Comparison of ENCODE assay signal across 8 cellular contexts in genomic region chr20:62182469-62183425, GRCh38. TPM values are rescaled to one million over a fixed set of nuclear protein-coding genes. Genes with fewer than 3 reads are reported as not detected.
DNase-seq lines count a peak whose midpoint lies in the region; ATAC-seq and TF ChIP-seq lines count a peak whose summit lies in the region.

Gene MTG2, plus strand, starts transcription at chr20:62183028. Its CDS starts 10,393 bp downstream, at chr20:62193421.

- no peaks in the 10 kb centered on the region for H3K27me3 Mint-ChIP-seq in activated naive CD8-positive, alpha-beta T cell
- H3K27me3 Mint-ChIP-seq in glutamatergic neuron (ENCODE audit: unreplicated experiment), result peaks cover 2% of the 10 kb centered on the region

- H3K27ac ChIP-seq in osteoblast (ENCODE audit: low read depth, low read length), result peak within 1 kb of the TSS; percentile 95
- H3K27ac ChIP-seq in testis, result peak within 1 kb of the TSS; percentile 87

- H3K27ac Mint-ChIP-seq in activated naive CD8-positive, alpha-beta T cell, result peak within 1 kb of the TSS; percentile 93
- peak within 1 kb of the TSS; percentile 85 for H3K27ac Mint-ChIP-seq in glutamatergic neuron (ENCODE audit: unreplicated experiment)

- TF ChIP-seq POLR2A in GM10847 (IDR thresholded peaks at IDR 0.05; ENCODE audit: extremely low read depth, insufficient read length), result peak; percentile 98
- peak; percentile 33 for TF ChIP-seq POLR2A in testis (IDR thresholded peaks at IDR 0.05)

- DNase-seq in NCI-H1105 treated with DMSO at 0.1 percent for 48 hours (lab: John Stamatoyannopoulos, UW), result peak; percentile 94
- peak; percentile 95 for DNase-seq in SKM-1 treated with dmso at 0.1 percent for 144 hours (lab: John Stamatoyannopoulos, UW; ENCODE audit: unreplicated experiment)
- peak; percentile 96 for DNase-seq in glutamatergic neuron
- DNase-seq in osteoblast (ENCODE audit: insufficient read length, low spot score, missing footprints), result peak; percentile 100
- peak; percentile 96 for DNase-seq in testis

- TF ChIP-seq CTCF in glutamatergic neuron (IDR thresholded peaks at IDR 0.05; ENCODE audit: partially characterized antibody, unreplicated experiment), result no peak
- TF ChIP-seq CTCF in osteoblast (IDR thresholded peaks at IDR 0.05; ENCODE audit: extremely low read depth, low read depth, low read length), result no peak
- peak in 1 of 3 experiments; percentile 13 for TF ChIP-seq CTCF in testis (IDR thresholded peaks at IDR 0.05)

- peaks cover 37% of the 10 kb centered on the region for H3K4me1 Mint-ChIP-seq in activated naive CD8-positive, alpha-beta T cell (ENCODE audit: low read depth)
- peaks cover 15% of the 10 kb centered on the region for H3K4me1 Mint-ChIP-seq in glutamatergic neuron (ENCODE audit: low read depth, unreplicated experiment)

- intact Hi-C loops in testis (cut with DNase I; ENCODE audit: low total_unique reads), result no loop called here

- peaks cover 49% of the 10 kb centered on the region for H3K79me2 ChIP-seq in osteoblast (ENCODE audit: insufficient read depth, low read length)

- H3K36me3 ChIP-seq in osteoblast (ENCODE audit: insufficient read depth, low read length) (peaks cover 9% of the 10 kb centered on the region), testis (ENCODE audit: low read depth, missing control alignments) (no peaks in the 10 kb centered on the region)

- H3K4me3 Mint-ChIP-seq in activated naive CD8-positive, alpha-beta T cell, result peak within 1 kb of the TSS; percentile 95
- peak within 1 kb of the TSS; percentile 96 for H3K4me3 Mint-ChIP-seq in glutamatergic neuron (ENCODE audit: unreplicated experiment)

- H4K20me1 ChIP-seq in osteoblast (ENCODE audit: insufficient read depth, low read length), result peaks cover 2% of the 10 kb centered on the region

- WGBS in testis, 2 donors, result 0 to 1% methylated on average over 25 to 96 of the region's 96 CpGs

- peak within 1 kb of the TSS; percentile 100 for H3K4me2 ChIP-seq in osteoblast (ENCODE audit: insufficient read depth, low read length)

- H3K9me3 ChIP-seq in osteoblast (ENCODE audit: low read depth, low read length) (no peaks in the 10 kb centered on the region), testis (no peaks in the 10 kb centered on the region)

- no peaks in the 10 kb centered on the region for H3K36me3 Mint-ChIP-seq in activated naive CD8-positive, alpha-beta T cell
- no peaks in the 10 kb centered on the region for H3K36me3 Mint-ChIP-seq in glutamatergic neuron (ENCODE audit: unreplicated experiment)

- peak; percentile 95 for ATAC-seq in HG02678 (IDR thresholded peaks at IDR 0.05; ENCODE audit: unreplicated experiment)

- peak within 1 kb of the TSS; percentile 88 for H2AFZ ChIP-seq in osteoblast (ENCODE audit: low read length)

- H3K4me3 ChIP-seq in osteoblast (ENCODE audit: insufficient read depth, low read length) (peak within 1 kb of the TSS; percentile 92), testis (peak within 1 kb of the TSS; percentile 93 to 97)

- H3K4me1 ChIP-seq in osteoblast (ENCODE audit: insufficient read depth, low read length) (peaks cover 19% of the 10 kb centered on the region), testis (peaks cover 23% of the 10 kb centered on the region)

- no peaks in the 10 kb centered on the region for H3K9me3 Mint-ChIP-seq in activated naive CD8-positive, alpha-beta T cell (ENCODE audit: low read depth)
- peaks cover 4% of the 10 kb centered on the region for H3K9me3 Mint-ChIP-seq in glutamatergic neuron (ENCODE audit: unreplicated experiment)

- no peaks in the 10 kb centered on the region for H3K27me3 ChIP-seq in osteoblast (ENCODE audit: insufficient read depth, low read length)
- no peaks in the 10 kb centered on the region for H3K27me3 ChIP-seq in testis

RNA-seq across cellular contexts. Expression of gene MTG2, which starts in this region (rescaled TPM):
- total RNA-seq in glutamatergic neuron (ENCODE audit: unreplicated experiment) (27.1 TPM), osteoblast (22.1 and 25.0 TPM in 2 replicates), testis (10 to 100 TPM; 61.9 to 76.8 TPM)
- 53.3 TPM for polyA plus RNA-seq in testis (ENCODE audit: insufficient read depth, low read depth, low replicate concordance)

Comparison
In these comparisons a context has a peak if more than half of its experiments do, and no peak if none do; other contexts are left out.
1. Peak in every context shown above with its lines: DNase-seq, ATAC-seq, H3K4me3 ChIP-seq and H3K27ac ChIP-seq.